In genomic region chr12:64373204-64373603, GRCh38 we compare ENCODE assay signal across 1 cellular context.
TF ChIP-seq lines count a peak whose summit lies in the region.

No MANE protein-coding gene starts in this region.

TF ChIP-seq in K562, 482 proteins besides CTCF, POLR2A, EP300 and RAD21 (continued from another document):
- TF ChIP-seq E2F6 (IDR thresholded peaks at IDR 0.05; ENCODE audit: borderline replicate concordance in 1 of 2, extremely low read depth in 1 of 2, insufficient read depth in 1 of 2, insufficient read length in 1 of 2, low read depth in 1 of 2, low read length in 1 of 2, poor library complexity in 1 of 2, severe bottlenecking in 1 of 2) (no peak), SMAD1 (IDR thresholded peaks at IDR 0.05; ENCODE audit: low read depth, low read length, partially characterized antibody) (no peak), PTRF (tag; IDR thresholded peaks at IDR 0.05) (no peak), ETS2 (tag; IDR thresholded peaks at IDR 0.05; ENCODE audit: borderline replicate concordance, poor library complexity, severe bottlenecking) (no peak), PML (IDR thresholded peaks at IDR 0.05; ENCODE audit: low read length) (no peak), ZNF121 (CRISPR knock-in tag; conservative IDR thresholded peaks at IDR 0.05) (no peak), BACH1 (tag; IDR thresholded peaks at IDR 0.05) (no peak), ZNF780A (CRISPR knock-in tag; IDR thresholded peaks at IDR 0.05) (no peak), SAFB2 (IDR thresholded peaks at IDR 0.05; ENCODE audit: borderline replicate concordance, low read depth, low read length, severe bottlenecking) (no peak), FOXO4 (CRISPR knock-in tag; IDR thresholded peaks at IDR 0.05) (no peak), BRF2 (IDR thresholded peaks at IDR 0.05; ENCODE audit: borderline replicate concordance, insufficient read depth, insufficient read length) (no peak), THAP12 (CRISPR knock-in tag; IDR thresholded peaks at IDR 0.05) (no peak)
